ENCODE assay signal across 24 cellular contexts in genomic region chrX:128884430-128884829, GRCh38.
DNase-seq lines count a peak whose midpoint lies in the region; ATAC-seq and TF ChIP-seq lines count a peak whose summit lies in the region.
"Had no signal": no experiment of that assay in that cellular context is flagged by ENCODE, and none has a peak within 500 bp of the region (broad histone marks: within the 10 kb centered on the region; RNA-seq: fewer than 3 reads in every experiment).

No MANE protein-coding gene starts in this region.

- no peaks in the 10 kb centered on the region for H3K79me2 ChIP-seq in Loucy (ENCODE audit: insufficient read depth, low read length)

- no peaks in the 10 kb centered on the region for H4K20me1 ChIP-seq in Loucy (ENCODE audit: insufficient read depth, low read length, poor library complexity, severe bottlenecking)
- H4K20me1 ChIP-seq: BLaER1 treated with 17β-estradiol and CSF1 and Interleukin-3, amounts not matched to agents 10 nM and 100 nM had no signal

- no peak for TF ChIP-seq RAD21 in liver (IDR thresholded peaks at IDR 0.05)

- no peaks in the 10 kb centered on the region for H3K9me3 ChIP-seq in Loucy (ENCODE audit: insufficient read depth, low read depth, low read length)
- no peaks in the 10 kb centered on the region for H3K9me3 ChIP-seq in liver (ENCODE audit: control insufficient read depth in 4 of 4, low read length in 3 of 4)
- H3K9me3 ChIP-seq: A549, BE2C had no signal

- H3K4me3 ChIP-seq in Loucy (ENCODE audit: low read length, poor library complexity, severe bottlenecking) (no peak overlapping the region), liver (ENCODE audit: low read depth in 1 of 3, low read length in 3 of 3) (no peak overlapping the region)
- H3K4me3 ChIP-seq: A549; BLaER1 treated with 17β-estradiol and CSF1 and Interleukin-3, amounts not matched to agents 10 nM and 100 nM; GM12878; GM23248 had no signal

- H3K27ac Mint-ChIP-seq in glutamatergic neuron (ENCODE audit: unreplicated experiment): peak overlapping the region; percentile 48
- H3K27ac Mint-ChIP-seq: CD14-positive monocyte; CD4-positive, alpha-beta T cell; CD8-positive, alpha-beta memory T cell had no signal

- no peaks in the 10 kb centered on the region for H3K27me3 ChIP-seq in Loucy (ENCODE audit: insufficient read depth, low read length, poor library complexity, severe bottlenecking)
- no peaks in the 10 kb centered on the region for H3K27me3 ChIP-seq in liver (ENCODE audit: control insufficient read depth in 4 of 4, insufficient read depth in 4 of 4, low read length in 3 of 4)
- H3K27me3 ChIP-seq: BE2C had no signal

- no peaks in the 10 kb centered on the region for H3K4me1 Mint-ChIP-seq in glutamatergic neuron (ENCODE audit: low read depth, unreplicated experiment)
- H3K4me1 Mint-ChIP-seq: CD14-positive monocyte; CD8-positive, alpha-beta memory T cell had no signal

- H3K27me3 Mint-ChIP-seq in glutamatergic neuron (ENCODE audit: unreplicated experiment): peaks cover 1% of the 10 kb centered on the region
- H3K27me3 Mint-ChIP-seq: CD4-positive, alpha-beta T cell had no signal

- WGBS in liver: 70% methylated on average over 2 of the region's 2 CpGs

- H3K36me3 ChIP-seq in Loucy (ENCODE audit: insufficient read depth, low read length) (no peaks in the 10 kb centered on the region), liver (ENCODE audit: control insufficient read depth in 4 of 4, insufficient read depth in 3 of 4, low read depth in 1 of 4, low read length in 3 of 4) (no peaks in the 10 kb centered on the region)
- H3K36me3 ChIP-seq: BE2C; BLaER1 treated with 17β-estradiol and CSF1 and Interleukin-3, amounts not matched to agents 10 nM and 100 nM had no signal

- no peak overlapping the region for H3K4me3 Mint-ChIP-seq in glutamatergic neuron (ENCODE audit: unreplicated experiment)
- H3K4me3 Mint-ChIP-seq: CD14-positive monocyte; CD4-positive, alpha-beta T cell; CD8-positive, alpha-beta memory T cell had no signal

- H3K27ac ChIP-seq in liver (ENCODE audit: low read depth in 1 of 2, low read length in 2 of 2): no peak overlapping the region
- H3K27ac ChIP-seq: A549; BLaER1 treated with 17β-estradiol and CSF1 and Interleukin-3, amounts not matched to agents 10 nM and 100 nM; GM23248 had no signal

- no peaks in the 10 kb centered on the region for H3K9me3 Mint-ChIP-seq in glutamatergic neuron (ENCODE audit: unreplicated experiment)

- H3K9ac ChIP-seq in Loucy (ENCODE audit: low read depth, low read length, poor library complexity, severe bottlenecking) (no peak overlapping the region), liver (ENCODE audit: low read depth in 1 of 2, low read length in 2 of 2) (no peak overlapping the region)
- H3K9ac ChIP-seq: BLaER1 treated with 17β-estradiol and CSF1 and Interleukin-3, amounts not matched to agents 10 nM and 100 nM; GM23248 had no signal

- H3K9me2 ChIP-seq in Loucy (replicated peaks; ENCODE audit: low read depth, low read length): no peaks in the 10 kb centered on the region

- TF ChIP-seq CTCF in Loucy (conservative IDR thresholded peaks at IDR 0.05; ENCODE audit: low read length): no peak
- TF ChIP-seq CTCF in glutamatergic neuron (IDR thresholded peaks at IDR 0.05; ENCODE audit: partially characterized antibody, unreplicated experiment): no peak
- no peak for TF ChIP-seq CTCF in liver (IDR thresholded peaks at IDR 0.05; ENCODE audit: low read depth, low read length, missing input control)

- peaks cover 10% of the 10 kb centered on the region; the same call in 1 of the 2 replicates for H3F3A ChIP-seq in Loucy (ENCODE audit: low read depth)

- ATAC-seq in HG03135 (IDR thresholded peaks at IDR 0.05; ENCODE audit: unreplicated experiment) (no peak), HG03108 (IDR thresholded peaks at IDR 0.05; ENCODE audit: unreplicated experiment) (no peak)
- ATAC-seq: A549, GM12878 had no signal

- H3K4me1 ChIP-seq in Loucy (ENCODE audit: insufficient read depth, low read length, poor library complexity, severe bottlenecking) (peaks cover 26% of the 10 kb centered on the region), liver (ENCODE audit: control insufficient read depth in 4 of 4, insufficient read depth in 4 of 4, low read length in 3 of 4) (peaks cover 0 to 7% (median 2%) of the 10 kb centered on the region in 4 donors)
- H3K4me1 ChIP-seq: A549; BE2C; BLaER1 treated with 17β-estradiol and CSF1 and Interleukin-3, amounts not matched to agents 10 nM and 100 nM had no signal

- DNase-seq in glutamatergic neuron (no peak), putamen (ENCODE audit: low spot score) (no peak), NCI-H345 (lab: John Stamatoyannopoulos, UW) (no peak)
- DNase-seq: 8988T; ACHN; AML-193; BE2C; CD4-positive, alpha-beta T cell; CD8-positive, alpha-beta memory T cell; DMS 273 treated with DMSO at 0.1 percent for 48 hours; DMS79; EL; GDM1; GM23248; H7; HCEC 1CT had no signal

- H3K4me2 ChIP-seq in Loucy (ENCODE audit: low read depth, low read length, poor library complexity, severe bottlenecking): peak overlapping the region; percentile 60
- H3K4me2 ChIP-seq: A549; BLaER1 treated with 17β-estradiol and CSF1 and Interleukin-3, amounts not matched to agents 10 nM and 100 nM had no signal

- no peak overlapping the region for H2AFZ ChIP-seq in Loucy (ENCODE audit: low read length)
- H2AFZ ChIP-seq: GM23248 had no signal

- H3K36me3 Mint-ChIP-seq in glutamatergic neuron (ENCODE audit: unreplicated experiment): no peaks in the 10 kb centered on the region
- H3K36me3 Mint-ChIP-seq: CD14-positive monocyte; CD8-positive, alpha-beta memory T cell had no signal

TF ChIP-seq in liver, 16 proteins besides CTCF, POLR2A, EP300 and RAD21:
- TF ChIP-seq JUND (IDR thresholded peaks at IDR 0.05) (no peak), MAX (IDR thresholded peaks at IDR 0.05) (no peak), RXRA (IDR thresholded peaks at IDR 0.05) (peak in 1 of 2 donors; percentile 8), ATF3 (IDR thresholded peaks at IDR 0.05) (peak; percentile 42), HNF4A (conservative IDR thresholded peaks at IDR 0.05) (peak; percentile 55 to 79), HNF4G (IDR thresholded peaks at IDR 0.05) (no peak), FOXA1 (IDR thresholded peaks at IDR 0.05) (no peak), YY1 (IDR thresholded peaks at IDR 0.05) (no peak), ZBTB33 (IDR thresholded peaks at IDR 0.05) (no peak), REST (IDR thresholded peaks at IDR 0.05) (no peak), EGR1 (IDR thresholded peaks at IDR 0.05; ENCODE audit: low read depth in 2 of 2) (no peak), SP1 (IDR thresholded peaks at IDR 0.05) (no peak), NR2F2 (IDR thresholded peaks at IDR 0.05) (no peak), FOXA2 (IDR thresholded peaks at IDR 0.05) (no peak)
